10 cellular contexts compared by ENCODE assay signal in the genomic region with DNA sequence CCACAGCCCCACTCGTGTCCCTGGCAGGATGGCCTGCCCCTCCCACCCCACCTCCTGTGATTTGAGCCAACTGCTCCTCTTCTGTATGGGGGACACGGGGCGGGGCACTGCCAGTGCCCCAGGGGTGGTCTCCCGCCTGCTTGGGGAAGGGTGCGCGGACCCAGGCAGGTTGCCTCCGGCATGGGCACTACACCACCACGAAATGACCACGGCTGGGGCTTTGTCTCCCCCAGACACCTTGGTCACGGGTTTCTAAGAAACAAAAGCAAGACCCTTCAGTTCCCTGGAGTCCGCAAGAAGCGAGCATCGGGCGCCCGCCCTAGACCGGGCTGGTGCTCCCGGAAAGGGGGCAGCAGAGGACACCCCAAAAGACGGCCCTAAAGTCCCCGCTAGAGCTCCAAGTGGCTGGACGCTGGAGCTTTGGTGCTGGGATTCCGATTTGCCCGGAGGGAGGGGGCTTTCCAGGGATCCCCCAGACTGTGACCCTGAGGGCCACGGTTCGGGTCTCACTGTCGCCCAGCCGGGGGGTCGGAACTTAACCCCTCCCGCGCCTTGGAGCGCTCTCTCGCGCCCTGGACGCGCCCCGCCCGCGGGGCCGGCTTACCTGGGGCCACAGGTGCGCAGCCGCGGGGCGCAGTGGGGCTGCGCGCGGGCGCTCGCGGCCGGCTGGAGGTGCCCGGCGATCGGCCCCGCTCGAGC.
DNase-seq lines count a peak whose midpoint lies in the region; ATAC-seq and TF ChIP-seq lines count a peak whose summit lies in the region.
"Had no signal": no experiment of that assay in that cellular context is flagged by ENCODE, and none has a peak within 500 bp of the region (broad histone marks: within the 10 kb centered on the region; RNA-seq: fewer than 3 reads in every experiment).

No MANE protein-coding gene starts in this region.

- peaks cover 6% of the 10 kb centered on the region for H3K27me3 ChIP-seq in effector memory CD4-positive, alpha-beta T cell (replicated peaks; ENCODE audit: control insufficient read depth, insufficient read depth, low read length, poor library complexity, severe bottlenecking)

- H3K36me3 Mint-ChIP-seq in neural crest cell (ENCODE audit: low read depth), result no peaks in the 10 kb centered on the region
- H3K36me3 Mint-ChIP-seq: CD4-positive, CD25-positive, alpha-beta regulatory T cell had no signal

- H3K27ac ChIP-seq in effector memory CD4-positive, alpha-beta T cell (ENCODE audit: insufficient read depth, low read length, poor library complexity, severe bottlenecking), result no peak overlapping the region

- peaks cover 28% of the 10 kb centered on the region for H3K27me3 Mint-ChIP-seq in neural crest cell (ENCODE audit: low read depth)

- no peak overlapping the region for H3K27ac Mint-ChIP-seq in neural crest cell (ENCODE audit: unreplicated experiment)
- H3K27ac Mint-ChIP-seq: CD4-positive, CD25-positive, alpha-beta regulatory T cell had no signal

- peaks cover 31% of the 10 kb centered on the region for H3K4me1 Mint-ChIP-seq in neural crest cell
- H3K4me1 Mint-ChIP-seq: CD4-positive, CD25-positive, alpha-beta regulatory T cell had no signal

- H3K9me3 ChIP-seq in effector memory CD4-positive, alpha-beta T cell (ENCODE audit: control insufficient read depth, low read length), result no peaks in the 10 kb centered on the region

- peak overlapping the region; percentile 48 for H3K4me3 ChIP-seq in LNCaP clone FGC (ENCODE audit: low read depth, low read length)
- peak overlapping the region; percentile 58 for H3K4me3 ChIP-seq in fibroblast of pulmonary artery (replicated peaks; ENCODE audit: low read depth, low read length)
- no peak overlapping the region for H3K4me3 ChIP-seq in effector memory CD4-positive, alpha-beta T cell (ENCODE audit: insufficient read depth, low read depth, low read length, poor library complexity, severe bottlenecking)

- no peaks in the 10 kb centered on the region for H3K4me1 ChIP-seq in effector memory CD4-positive, alpha-beta T cell (ENCODE audit: control insufficient read depth, insufficient read depth, low read length, poor library complexity, severe bottlenecking)

- no peaks in the 10 kb centered on the region for H3K9me3 Mint-ChIP-seq in neural crest cell
- H3K9me3 Mint-ChIP-seq: activated T-cell treated with anti-CD3 and anti-CD28 coated beads, Interleukin-2, amount 50 U/mL, for 4 hours had no signal

- DNase-seq in 8988T, result peak; percentile 31
- no peak for DNase-seq in LNCaP clone FGC (ENCODE audit: low read depth)
- no peak for DNase-seq in fibroblast of pulmonary artery (ENCODE audit: low read depth)
- no peak for DNase-seq in neural crest cell (ENCODE audit: low read depth, low spot score)
- no peak for DNase-seq in activated CD4-positive, CD25-positive, alpha-beta regulatory T cell treated with anti-CD3 and anti-CD28 coated beads, Interleukin-2, amount 50 U/mL, for 72 hours
- no peak for DNase-seq in effector memory CD4-positive, alpha-beta T cell
- no peak for DNase-seq in SHP77 treated with DMSO at 0.1 percent for 48 hours (lab: John Stamatoyannopoulos, UW)
- DNase-seq: activated T-cell treated with anti-CD3 and anti-CD28 coated beads, Interleukin-2, amount 50 U/mL, for 4 hours; CD4-positive, CD25-positive, alpha-beta regulatory T cell had no signal

- no peak for ATAC-seq in HG03442 (IDR thresholded peaks at IDR 0.05; ENCODE audit: unreplicated experiment)
- ATAC-seq: activated T-cell treated with anti-CD3 and anti-CD28 coated beads, Interleukin-2, amount 50 U/mL, for 4 hours had no signal

- H3K4me3 Mint-ChIP-seq in neural crest cell, result peak overlapping the region; percentile 86
- H3K4me3 Mint-ChIP-seq: activated T-cell treated with anti-CD3 and anti-CD28 coated beads, Interleukin-2, amount 50 U/mL, for 4 hours; CD4-positive, CD25-positive, alpha-beta regulatory T cell had no signal

- TF ChIP-seq CTCF in LNCaP clone FGC (IDR thresholded peaks at IDR 0.05; ENCODE audit: control insufficient read depth, extremely low read depth, insufficient read depth) (no peak), fibroblast of pulmonary artery (IDR thresholded peaks at IDR 0.05; ENCODE audit: low read length, missing control alignments) (no peak), neural crest cell (conservative IDR thresholded peaks at IDR 0.05) (no peak)

- no peaks in the 10 kb centered on the region for H3K36me3 ChIP-seq in effector memory CD4-positive, alpha-beta T cell (ENCODE audit: control insufficient read depth, insufficient read depth, low read length)
